Comparison of ENCODE assay signal across 27 cellular contexts in genomic region chr10:114819313-114819712, GRCh38.
"Had no signal": no experiment of that assay in that cellular context is flagged by ENCODE, and none has a peak within 500 bp of the region (broad histone marks: within the 10 kb centered on the region; RNA-seq: fewer than 3 reads in every experiment).

No MANE protein-coding gene starts in this region.

- H3K27me3 Mint-ChIP-seq: activated CD4-positive, alpha-beta memory T cell treated with anti-CD3 and anti-CD28 coated beads for 36 hours; central memory CD8-positive, alpha-beta T cell; T-cell had no signal

- ATAC-seq: T-cell had no signal

- H3K9me3 Mint-ChIP-seq: activated CD4-positive, alpha-beta memory T cell treated with anti-CD3 and anti-CD28 coated beads for 36 hours; activated CD4-positive, alpha-beta T cell treated with anti-CD3 and anti-CD28 coated beads, Interleukin-2, amount 10 ng/mL, durations not matched to agents 7 days and 5 days; activated naive CD8-positive, alpha-beta T cell treated with anti-CD3 and anti-CD28 coated beads, Interleukin-2, amount 10 ng/mL, durations not matched to agents 7 days and 5 days; activated T-helper 2 cell treated with anti-CD3 and anti-CD28 coated beads, Interferon-gamma antibody, Interleukin-2, Interleukin-4, amounts not matched to agents 10 μg/mL and 5 μg/mL and 100 μg/mL, durations not matched to agents 14 hours and 24 hours and 36 hours; central memory CD8-positive, alpha-beta T cell; T-cell had no signal

- H3K27ac Mint-ChIP-seq: activated CD4-positive, alpha-beta memory T cell treated with anti-CD3 and anti-CD28 coated beads for 36 hours; activated CD4-positive, alpha-beta T cell treated with anti-CD3 and anti-CD28 coated beads, Interleukin-2, amount 10 ng/mL, durations not matched to agents 7 days and 5 days; activated naive CD8-positive, alpha-beta T cell treated with anti-CD3 and anti-CD28 coated beads, Interleukin-2, amount 10 ng/mL, durations not matched to agents 7 days and 5 days; activated T-helper 2 cell treated with anti-CD3 and anti-CD28 coated beads, Interferon-gamma antibody, Interleukin-2, Interleukin-4, amounts not matched to agents 10 μg/mL and 5 μg/mL and 100 μg/mL, durations not matched to agents 14 hours and 24 hours and 36 hours; T-cell had no signal

- H3K27me3 ChIP-seq: ascending aorta had no signal

- H3K36me3 Mint-ChIP-seq: activated naive CD8-positive, alpha-beta T cell treated with anti-CD3 and anti-CD28 coated beads, Interleukin-2, amount 10 ng/mL, durations not matched to agents 7 days and 5 days; T-cell had no signal

- H3K4me3 ChIP-seq: ascending aorta, SK-N-MC had no signal

- H3K9me3 ChIP-seq: ascending aorta had no signal

- H3K36me3 ChIP-seq: ascending aorta had no signal

- H3K4me3 Mint-ChIP-seq: activated CD4-positive, alpha-beta memory T cell treated with anti-CD3 and anti-CD28 coated beads for 36 hours; activated CD4-positive, alpha-beta T cell treated with anti-CD3 and anti-CD28 coated beads, Interleukin-2, amount 10 ng/mL, durations not matched to agents 7 days and 5 days; activated naive CD8-positive, alpha-beta T cell treated with anti-CD3 and anti-CD28 coated beads, Interleukin-2, amount 10 ng/mL, durations not matched to agents 7 days and 5 days; central memory CD8-positive, alpha-beta T cell; T-cell had no signal

- H3K27ac ChIP-seq: ascending aorta, SK-N-MC, VCaP had no signal

- DNase-seq: activated CD4-positive, alpha-beta memory T cell treated with anti-CD3 and anti-CD28 coated beads for 36 hours; activated CD4-positive, alpha-beta T cell treated with anti-CD3 and anti-CD28 coated beads, Interleukin-2, amount 10 ng/mL, durations not matched to agents 7 days and 5 days; activated CD4-positive, CD25-positive, alpha-beta regulatory T cell; activated CD8-positive, alpha-beta memory T cell treated with anti-CD3 and anti-CD28 coated beads for 24 hours; activated gamma-delta T cell treated with Interleukin-2 at 50 U/mL for 16 hours; activated naive CD4-positive, alpha-beta T cell treated with anti-CD3 and anti-CD28 coated beads, Interleukin-2, amount 50 U/mL, for 16 hours; activated naive CD8-positive, alpha-beta T cell treated with anti-CD3 and anti-CD28 coated beads, Interleukin-2, amount 10 ng/mL, durations not matched to agents 7 days and 5 days; activated T-cell treated with anti-CD3 and anti-CD28 coated beads for 4 hours; activated T-cell treated with anti-CD3 and anti-CD28 coated beads, Interleukin-2, amount 50 U/mL, for 48 hours; amniotic stem cell; NCI-H1105 treated with DMSO at 0.1 percent for 48 hours; NCI-H1436 treated with DMSO at 0.1 percent for 48 hours; NCI-H187; NCI-H2081 treated with DMSO at 0.1 percent for 48 hours; NCI-H2171; NCI-H2227 treated with DMSO at 0.1 percent for 48 hours; NCI-H526; NCI-H82; SIG-M5; T-cell; T-helper 2 cell; T1000 had no signal
